14 cellular contexts compared by ENCODE assay signal in genomic region chr10:110376021-110376773, GRCh38.
DNase-seq lines count a peak whose midpoint lies in the region; ATAC-seq, FAIRE-seq and TF ChIP-seq lines count a peak whose summit lies in the region.
"Had no signal": no experiment of that assay in that cellular context is flagged by ENCODE, and none has a peak within 500 bp of the region (broad histone marks: within the 10 kb centered on the region; RNA-seq: fewer than 3 reads in every experiment).

No MANE protein-coding gene starts in this region.

- CTCF ChIA-PET in A549 (lab: Yijun Ruan, JAX), result interaction anchor here (0.9 to 2.9 kb wide), 5 partner anchors 8 to 38 kb away, joined by 3 to 16 read pairs (median 4); no protein-coding TSS in a partner anchor

- no peak for TF ChIP-seq POLR2A in A549 (IDR thresholded peaks at IDR 0.05; ENCODE audit: low read length)
- no peak for TF ChIP-seq POLR2A in NB4 (IDR thresholded peaks at IDR 0.05; ENCODE audit: extremely low read depth, insufficient read length)

- no peak overlapping the region for H3K4me3 ChIP-seq in A549
- H3K4me3 ChIP-seq in NB4 (ENCODE audit: low read depth, low read length), result no peak overlapping the region
- no peak overlapping the region for H3K4me3 ChIP-seq in mucosa of descending colon

- no peak for TF ChIP-seq CTCF in A549 (IDR thresholded peaks at IDR 0.05)
- no peak for TF ChIP-seq CTCF in NB4 (IDR thresholded peaks at IDR 0.05; ENCODE audit: low read depth, low read length)
- no peak for TF ChIP-seq CTCF in mucosa of descending colon (IDR thresholded peaks at IDR 0.05)

- no peak overlapping the region for H3K4me2 ChIP-seq in A549

- H3K27ac ChIP-seq in A549, result peak overlapping the region; percentile 25 to 82; a peak in 4 of 6 replicates

- H3K9me3 ChIP-seq in A549 (no peaks in the 10 kb centered on the region), mucosa of descending colon (no peaks in the 10 kb centered on the region)

- peak in 1 of 2 experiments; percentile 24; a peak in 2 of 6 replicates for ATAC-seq in A549
- ATAC-seq in Right ventricle myocardium inferior, result peak; percentile 52
- ATAC-seq in mucosa of descending colon, result peak; percentile 26
- ATAC-seq in GM21367 (IDR thresholded peaks at IDR 0.05; ENCODE audit: unreplicated experiment), result no peak
- ATAC-seq: effector memory CD8-positive, alpha-beta T cell had no signal

- 83% methylated on average over 21 of the region's 21 CpGs for WGBS in A549 (ENCODE audit: missing lambda C conversion rate)

- H3K4me1 ChIP-seq in A549 (peaks cover 21% of the 10 kb centered on the region), mucosa of descending colon (ENCODE audit: low read depth) (no peaks in the 10 kb centered on the region)

- intact Hi-C loops in Right ventricle myocardium inferior (cut with DNase I), result no loop called here
- intact Hi-C loops in mucosa of descending colon (cut with DNase I, micrococcal nuclease), result no loop called here

- TF ChIP-seq EP300 in A549 (IDR thresholded peaks at IDR 0.05), result no peak

- POLR2A ChIA-PET in A549 (lab: Yijun Ruan, JAX), result no interaction called here

- FAIRE-seq in A549 (lab: Jason Lieb, UNC), result no peak
- FAIRE-seq: TTC549 had no signal

- DNase-seq in A549 (ENCODE audit: low read depth in 1 of 2, low spot score in 1 of 2) (no peak), NB4 (ENCODE audit: low read depth) (peak; percentile 18), Right ventricle myocardium inferior (ENCODE audit: missing footprints) (no peak), mucosa of descending colon (no peak), SKM-1 treated with dmso at 0.1 percent for 144 hours (lab: John Stamatoyannopoulos, UW; ENCODE audit: unreplicated experiment) (no peak), NCI-H526 (lab: John Stamatoyannopoulos, UW) (no peak), OCI-M2 (lab: John Stamatoyannopoulos, UW; ENCODE audit: unreplicated experiment) (no peak)
- DNase-seq: effector memory CD8-positive, alpha-beta T cell; head of caudate nucleus; Kasumi-1; NCI-H345; OCI-M1 had no signal

- no peaks in the 10 kb centered on the region for H3K36me3 ChIP-seq in mucosa of descending colon (ENCODE audit: low read depth)

- no peak for TF ChIP-seq RAD21 in A549 (conservative IDR thresholded peaks at IDR 0.05 in 1 of 2, IDR thresholded peaks at IDR 0.05 in 1 of 2)

TF ChIP-seq in A549, 52 proteins besides CTCF, POLR2A, EP300 and RAD21:
- TF ChIP-seq, protein P1, sequence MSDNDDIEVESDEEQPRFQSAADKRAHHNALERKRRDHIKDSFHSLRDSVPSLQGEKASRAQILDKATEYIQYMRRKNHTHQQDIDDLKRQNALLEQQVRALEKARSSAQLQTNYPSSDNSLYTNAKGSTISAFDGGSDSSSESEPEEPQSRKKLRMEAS (IDR thresholded peaks at IDR 0.05), result no peak
- TF ChIP-seq POLR2AphosphoS2 (conservative IDR thresholded peaks at IDR 0.05; ENCODE audit: low read length) (no peak), ATOH8 (CRISPR knock-in tag; IDR thresholded peaks at IDR 0.05; ENCODE audit: low read depth) (no peak), NR3C1 (IDR thresholded peaks at IDR 0.05) (no peak), ZFP36 (IDR thresholded peaks at IDR 0.05; ENCODE audit: borderline replicate concordance, partially characterized antibody) (no peak), PHF8 (IDR thresholded peaks at IDR 0.05; ENCODE audit: borderline replicate concordance, low read depth) (no peak), EHF (CRISPR knock-in tag; IDR thresholded peaks at IDR 0.05) (no peak), NPAS2 (CRISPR knock-in tag; IDR thresholded peaks at IDR 0.05; ENCODE audit: borderline replicate concordance) (no peak), ESRRA (IDR thresholded peaks at IDR 0.05; ENCODE audit: borderline replicate concordance, low read length) (no peak), HOXB13 (CRISPR knock-in tag; IDR thresholded peaks at IDR 0.05; ENCODE audit: low read depth) (no peak), TFCP2L1 (CRISPR knock-in tag; IDR thresholded peaks at IDR 0.05) (no peak)
- TF ChIP-seq, protein P2, sequence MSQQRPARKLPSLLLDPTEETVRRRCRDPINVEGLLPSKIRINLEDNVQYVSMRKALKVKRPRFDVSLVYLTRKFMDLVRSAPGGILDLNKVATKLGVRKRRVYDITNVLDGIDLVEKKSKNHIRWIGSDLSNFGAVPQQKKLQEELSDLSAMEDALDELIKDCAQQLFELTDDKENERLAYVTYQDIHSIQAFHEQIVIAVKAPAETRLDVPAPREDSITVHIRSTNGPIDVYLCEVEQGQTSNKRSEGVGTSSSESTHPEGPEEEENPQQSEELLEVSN (IDR thresholded peaks at IDR 0.05; ENCODE audit: borderline replicate concordance, low read depth), result no peak
- TF ChIP-seq, protein P3, sequence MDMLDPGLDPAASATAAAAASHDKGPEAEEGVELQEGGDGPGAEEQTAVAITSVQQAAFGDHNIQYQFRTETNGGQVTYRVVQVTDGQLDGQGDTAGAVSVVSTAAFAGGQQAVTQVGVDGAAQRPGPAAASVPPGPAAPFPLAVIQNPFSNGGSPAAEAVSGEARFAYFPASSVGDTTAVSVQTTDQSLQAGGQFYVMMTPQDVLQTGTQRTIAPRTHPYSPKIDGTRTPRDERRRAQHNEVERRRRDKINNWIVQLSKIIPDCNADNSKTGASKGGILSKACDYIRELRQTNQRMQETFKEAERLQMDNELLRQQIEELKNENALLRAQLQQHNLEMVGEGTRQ (IDR thresholded peaks at IDR 0.05), result no peak
